8 cellular contexts compared by ENCODE assay signal in genomic region chr2:239252433-239253200, GRCh38.
DNase-seq lines count a peak whose midpoint lies in the region; ATAC-seq and TF ChIP-seq lines count a peak whose summit lies in the region.

No MANE protein-coding gene starts in this region.

- no peaks in the 10 kb centered on the region for H3K36me3 ChIP-seq in skeletal muscle tissue (ENCODE audit: control insufficient read depth in 3 of 3, insufficient read depth in 3 of 3, low read length in 3 of 3)

- peak overlapping the region; percentile 75 for H3K27ac ChIP-seq in skeletal muscle tissue (ENCODE audit: low read depth, low read length)

- DNase-seq in RPMI7951 (ENCODE audit: low read depth): peak; percentile 80
- peak; percentile 88 for DNase-seq in Right ventricle myocardium superior
- no peak for DNase-seq in HEK293T (ENCODE audit: extremely low spot score)
- DNase-seq in activated CD4-positive, CD25-positive, alpha-beta regulatory T cell (lab: John Stamatoyannopoulos, UW): no peak
- DNase-seq in effector CD4-positive, alpha-beta T cell: no peak
- DNase-seq in HCEC 1CT: no peak

- POLR2A ChIA-PET in HEK293T (lab: Yijun Ruan, JAX): no interaction called here

- ATAC-seq in GM19351 (IDR thresholded peaks at IDR 0.05; ENCODE audit: unreplicated experiment) (peak; percentile 16), Right ventricle myocardium superior (ENCODE audit: poor library complexity) (peak; percentile 79)

- intact Hi-C loops in Right ventricle myocardium superior (cut with DNase I): no loop called here

- peak overlapping the region in 2 of 3 donors; percentile 58 to 63 for H3K9ac ChIP-seq in skeletal muscle tissue (ENCODE audit: low read depth in 1 of 3, low read length in 3 of 3)

- no peaks in the 10 kb centered on the region for H3K9me3 ChIP-seq in skeletal muscle tissue (ENCODE audit: control insufficient read depth in 3 of 3, low read length in 3 of 3)

- peaks cover 63 to 88% (median 87%) of the 10 kb centered on the region in 3 donors for H3K4me1 ChIP-seq in skeletal muscle tissue (ENCODE audit: control insufficient read depth in 3 of 3, insufficient read depth in 3 of 3, low read length in 3 of 3)

- no peaks in the 10 kb centered on the region for H3K27me3 ChIP-seq in skeletal muscle tissue (ENCODE audit: control insufficient read depth in 3 of 3, insufficient read depth in 3 of 3, low read length in 3 of 3)

- peak overlapping the region; percentile 30 to 57 (median 39) for H3K4me3 ChIP-seq in skeletal muscle tissue (ENCODE audit: low read length in 3 of 3)

- CTCF ChIA-PET in HEK293T (lab: Yijun Ruan, JAX): no interaction called here

TF ChIP-seq in HEK293T, 16 proteins besides CTCF, POLR2A, EP300 and RAD21:
- TF ChIP-seq SP1 (IDR thresholded peaks at IDR 0.05): no peak
- no peak for TF ChIP-seq PKNOX1 (IDR thresholded peaks at IDR 0.05)
- no peak for TF ChIP-seq HDGF (IDR thresholded peaks at IDR 0.05; ENCODE audit: borderline replicate concordance)
- no peak for TF ChIP-seq ZNF384 (IDR thresholded peaks at IDR 0.05)
- no peak for TF ChIP-seq CTBP1 (IDR thresholded peaks at IDR 0.05; ENCODE audit: borderline replicate concordance)
- no peak for TF ChIP-seq FOXM1 (IDR thresholded peaks at IDR 0.05; ENCODE audit: borderline replicate concordance)
- TF ChIP-seq LEF1 (IDR thresholded peaks at IDR 0.05; ENCODE audit: borderline replicate concordance): no peak
- TF ChIP-seq L3MBTL2 (conservative IDR thresholded peaks at IDR 0.05): no peak
- no peak for TF ChIP-seq SUZ12 (IDR thresholded peaks at IDR 0.05)
- TF ChIP-seq NFRKB (IDR thresholded peaks at IDR 0.05): no peak
- no peak for TF ChIP-seq FOXA1 (IDR thresholded peaks at IDR 0.05)
- no peak for TF ChIP-seq TARDBP (IDR thresholded peaks at IDR 0.05)
- TF ChIP-seq ARNT (IDR thresholded peaks at IDR 0.05): no peak
- TF ChIP-seq ELF4 (IDR thresholded peaks at IDR 0.05): no peak
- no peak for TF ChIP-seq BHLHE40 (IDR thresholded peaks at IDR 0.05; ENCODE audit: borderline replicate concordance)
- TF ChIP-seq FOXK2 (IDR thresholded peaks at IDR 0.05): no peak

Comparison
In these comparisons a context has a peak if more than half of its experiments do, and no peak if none do; other contexts are left out.
1. DNase-seq: peak in RPMI7951 (single experiment) and Right ventricle myocardium superior (single experiment); none in HEK293T (single experiment), activated CD4-positive, CD25-positive, alpha-beta regulatory T cell (0 of 4), effector CD4-positive, alpha-beta T cell (single experiment) and HCEC 1CT (single experiment).